Comparison of ENCODE assay signal across 16 cellular contexts in genomic region chr5:122463221-122463620, GRCh38.
DNase-seq lines count a peak whose midpoint lies in the region; ATAC-seq and TF ChIP-seq lines count a peak whose summit lies in the region.
"Had no signal": no experiment of that assay in that cellular context is flagged by ENCODE, and none has a peak within 500 bp of the region (broad histone marks: within the 10 kb centered on the region; RNA-seq: fewer than 3 reads in every experiment).

No MANE protein-coding gene starts in this region.

- no peaks in the 10 kb centered on the region for H4K20me1 ChIP-seq in GM23338 (replicated peaks; ENCODE audit: insufficient read depth)
- H4K20me1 ChIP-seq: BLaER1 had no signal

- H3K27ac ChIP-seq in GM23338 (ENCODE audit: low read depth): no peak overlapping the region
- H3K27ac ChIP-seq: BLaER1, gastroesophageal sphincter had no signal

- H3K36me3 ChIP-seq in GM23338 (ENCODE audit: insufficient read depth): no peaks in the 10 kb centered on the region
- H3K36me3 ChIP-seq: BLaER1, gastroesophageal sphincter had no signal

- H3K27me3 Mint-ChIP-seq in GM23338 (ENCODE audit: insufficient read depth, low read depth, poor library complexity): peaks cover 6% of the 10 kb centered on the region

- H2AFZ ChIP-seq in GM23338: no peak overlapping the region

- H3K4me3 ChIP-seq in GM23338: no peak overlapping the region
- H3K4me3 ChIP-seq in fibroblast of the aortic adventitia (ENCODE audit: low read depth, low read length): no peak overlapping the region
- H3K4me3 ChIP-seq: BLaER1, gastroesophageal sphincter had no signal

- peak overlapping the region; percentile 18; the same call in 1 of the 2 replicates for H3K4me2 ChIP-seq in GM23338
- H3K4me2 ChIP-seq: BLaER1 had no signal

- H3K4me3 Mint-ChIP-seq in GM23338: no peak overlapping the region

- no peaks in the 10 kb centered on the region for H3K9me2 ChIP-seq in GM23338 (ENCODE audit: insufficient read depth)

- DNase-seq in GM23338 (ENCODE audit: low spot score) (no peak), NCI-H526 treated with DMSO at 0.1 percent for 48 hours (lab: John Stamatoyannopoulos, UW) (peak; percentile 19), fibroblast of the aortic adventitia (ENCODE audit: low read depth) (peak; percentile 52), kidney glomerular epithelial cell (lab: John Stamatoyannopoulos, UW) (no peak), A172 (ENCODE audit: low spot score) (no peak)
- no peak for DNase-seq in activated effector memory CD4-positive, alpha-beta T cell treated with Interleukin-2 at 50 U/mL for 16 hours
- DNase-seq: activated CD4-positive, CD25-positive, alpha-beta regulatory T cell; dermis blood vessel endothelial cell; GOT3; NCI-H1436 treated with DMSO at 0.1 percent for 48 hours; stimulated activated CD4-positive, alpha-beta T cell treated with anti-CD3 and anti-CD28 coated beads, Interleukin-2, amount 100 ng/mL, for 48 hours; stimulated activated naive CD4-positive, alpha-beta T cell treated with Interleukin-2 at 50 U/mL for 16 hours had no signal

- peak overlapping the region; percentile 29 for H3K27ac Mint-ChIP-seq in GM23338

- H3K79me2 ChIP-seq in GM23338 (replicated peaks; ENCODE audit: insufficient read depth): no peaks in the 10 kb centered on the region

- peaks cover 7% of the 10 kb centered on the region; the same call in 2 of the 3 replicates for H3K36me3 Mint-ChIP-seq in GM23338 (ENCODE audit: low read depth)

- H3K4me1 ChIP-seq in GM23338 (ENCODE audit: insufficient read depth): peaks cover 34% of the 10 kb centered on the region
- H3K4me1 ChIP-seq: BLaER1, gastroesophageal sphincter had no signal

- no peak for TF ChIP-seq CTCF in GM23338 (conservative IDR thresholded peaks at IDR 0.05; ENCODE audit: low read depth in 2 of 2)
- TF ChIP-seq CTCF in fibroblast of the aortic adventitia (IDR thresholded peaks at IDR 0.05; ENCODE audit: insufficient read depth, low read length): no peak

- peak; percentile 72 for ATAC-seq in GM18499 (IDR thresholded peaks at IDR 0.05; ENCODE audit: insufficient read depth, unreplicated experiment)
- ATAC-seq in GM23338: no peak
- ATAC-seq in HG02970 (IDR thresholded peaks at IDR 0.05; ENCODE audit: low FRiP score, unreplicated experiment): no peak
- ATAC-seq: gastroesophageal sphincter had no signal

- H3F3A ChIP-seq in GM23338 (replicated peaks; ENCODE audit: low read depth): no peaks in the 10 kb centered on the region

- no peaks in the 10 kb centered on the region for H3K27me3 ChIP-seq in GM23338 (ENCODE audit: insufficient read depth)
- H3K27me3 ChIP-seq: BLaER1, gastroesophageal sphincter had no signal

- H3K4me1 Mint-ChIP-seq in GM23338: peaks cover 28% of the 10 kb centered on the region

- no peaks in the 10 kb centered on the region; the same call in 2 of the 3 replicates for H3K9me3 Mint-ChIP-seq in GM23338

TF ChIP-seq in GM23338, 12 proteins besides CTCF, POLR2A, EP300 and RAD21:
- no peak for TF ChIP-seq STAT1 (IDR thresholded peaks at IDR 0.05; ENCODE audit: unreplicated experiment)
- no peak for TF ChIP-seq EZH2 (IDR thresholded peaks at IDR 0.05; ENCODE audit: low read depth, unreplicated experiment)
- TF ChIP-seq ZNF114 (CRISPR knock-in tag; IDR thresholded peaks at IDR 0.05): no peak
- TF ChIP-seq REST (IDR thresholded peaks at IDR 0.05; ENCODE audit: unreplicated experiment): no peak
- no peak for TF ChIP-seq NANOG (IDR thresholded peaks at IDR 0.05; ENCODE audit: borderline replicate concordance)
- no peak for TF ChIP-seq CREB1 (CRISPR knock-in tag; IDR thresholded peaks at IDR 0.05; ENCODE audit: low read depth)
- TF ChIP-seq ZNF331 (CRISPR knock-in tag; IDR thresholded peaks at IDR 0.05; ENCODE audit: low read depth): no peak
- no peak for TF ChIP-seq ETS1 (IDR thresholded peaks at IDR 0.05)

Comparison
In these comparisons a context has a peak if more than half of its experiments do, and no peak if none do; other contexts are left out.
1. DNase-seq: peak in NCI-H526 treated with DMSO at 0.1 percent for 48 hours (single experiment) and fibroblast of the aortic adventitia (single experiment); none in GM23338 (single experiment), activated effector memory CD4-positive, alpha-beta T cell treated with Interleukin-2 at 50 U/mL for 16 hours (single experiment), kidney glomerular epithelial cell (single experiment) and A172 (single experiment).